Comparison of ENCODE assay signal across 16 cellular contexts in genomic region chr9:34252016-34252415, GRCh38.
A peak's percentile ranks its signal among the peaks of the same experiment; 100 is the strongest.
DNase-seq lines count a peak whose midpoint lies in the region; ATAC-seq and TF ChIP-seq lines count a peak whose summit lies in the region.
"Had no signal": no experiment of that assay in that cellular context is flagged by ENCODE, and none has a peak within 500 bp of the region (broad histone marks: within the 10 kb centered on the region; RNA-seq: fewer than 3 reads in every experiment).

No MANE protein-coding gene starts in this region.

- H3F3A ChIP-seq in neural progenitor cell (ENCODE audit: low read depth): peaks cover 9% of the 10 kb centered on the region

- H4K20me1 ChIP-seq in neural progenitor cell (ENCODE audit: low read depth): peaks cover 14% of the 10 kb centered on the region

- peak overlapping the region; percentile 36 to 84 (median 74) for H3K27ac ChIP-seq in heart right ventricle
- H3K27ac ChIP-seq in neural progenitor cell: no peak overlapping the region
- H3K27ac ChIP-seq: WERI-Rb-1 had no signal

- intact Hi-C loops in heart right ventricle (cut with DNase I): loop anchor here in 8 of 10 donors (2.0 to 10.0 kb wide), 18 partner anchors 73 to 437 kb away; partner anchors contain the start of genes UBAP1 (in 6 of the 8), DCAF12 (in 5 of the 8), UBE2R2 (in 2 of the 8) and MYORG (in 1 of the 8)
- intact Hi-C loops in Right ventricle myocardium inferior (cut with DNase I): loop anchor here (1.0 to 10.0 kb wide), 8 partner anchors 65 to 467 kb away; partner anchors contain the start of genes DCAF12, UBAP1 and UBE2R2

- TF ChIP-seq CTCF in heart right ventricle (IDR thresholded peaks at IDR 0.05) (no peak), brain (conservative IDR thresholded peaks at IDR 0.05) (no peak), type B pancreatic cell (conservative IDR thresholded peaks at IDR 0.05) (no peak), neural progenitor cell (IDR thresholded peaks at IDR 0.05) (no peak), mesothelial cell of epicardium (IDR thresholded peaks at IDR 0.05; ENCODE audit: unreplicated experiment) (no peak)

- H3K9ac ChIP-seq in neural progenitor cell: no peak overlapping the region

- H3K4me1 Mint-ChIP-seq in brain (peaks cover 27% of the 10 kb centered on the region), type B pancreatic cell (ENCODE audit: unreplicated experiment) (peaks cover 7% of the 10 kb centered on the region), neural progenitor cell (peaks cover 4% of the 10 kb centered on the region), mesothelial cell of epicardium (no peaks in the 10 kb centered on the region)

- H3K36me3 ChIP-seq in heart right ventricle (peaks cover 0 to 92% (median 17%) of the 10 kb centered on the region in 9 donors), neural progenitor cell (no peaks in the 10 kb centered on the region)

- H3K27ac Mint-ChIP-seq in brain: peak overlapping the region; percentile 30 to 95 (median 86)
- peak overlapping the region; percentile 39 for H3K27ac Mint-ChIP-seq in type B pancreatic cell
- H3K27ac Mint-ChIP-seq in neural progenitor cell: no peak overlapping the region
- H3K27ac Mint-ChIP-seq in mesothelial cell of epicardium: no peak overlapping the region

- H3K79me2 ChIP-seq in neural progenitor cell (ENCODE audit: low read depth): peaks cover 11% of the 10 kb centered on the region

- DNase-seq in heart right ventricle (no peak), Right ventricle myocardium inferior (ENCODE audit: missing footprints) (no peak), kidney glomerular epithelial cell (lab: John Stamatoyannopoulos, UW) (peak; percentile 50), type B pancreatic cell (ENCODE audit: extremely low spot score, unreplicated experiment) (no peak), neural progenitor cell (ENCODE audit: low spot score) (no peak), EL (no peak), mesothelial cell of epicardium (ENCODE audit: low spot score in 2 of 2, unreplicated experiment in 2 of 2) (no peak)
- DNase-seq: amniotic stem cell, DMS79 treated with DMSO at 0.1 percent for 48 hours, head of caudate nucleus, NCI-H1048, NCI-H345, trophoblast cell, WERI-Rb-1 had no signal

- H3K27me3 ChIP-seq in heart right ventricle (no peaks in the 10 kb centered on the region), neural progenitor cell (no peaks in the 10 kb centered on the region)

- no peak overlapping the region for H3K4me3 Mint-ChIP-seq in brain
- no peak overlapping the region for H3K4me3 Mint-ChIP-seq in type B pancreatic cell
- H3K4me3 Mint-ChIP-seq in neural progenitor cell: no peak overlapping the region
- H3K4me3 Mint-ChIP-seq in mesothelial cell of epicardium: no peak overlapping the region
- H3K4me3 Mint-ChIP-seq: nephron had no signal

- H3K27me3 Mint-ChIP-seq in brain: no peaks in the 10 kb centered on the region
- no peaks in the 10 kb centered on the region for H3K27me3 Mint-ChIP-seq in type B pancreatic cell
- peaks cover 9% of the 10 kb centered on the region for H3K27me3 Mint-ChIP-seq in neural progenitor cell (ENCODE audit: insufficient read depth, low read depth)
- H3K27me3 Mint-ChIP-seq in mesothelial cell of epicardium (ENCODE audit: low read depth): no peaks in the 10 kb centered on the region

- ATAC-seq in heart right ventricle: no peak
- ATAC-seq in Right ventricle myocardium inferior: no peak

- H3K4me2 ChIP-seq in neural progenitor cell: no peak overlapping the region

- H2AFZ ChIP-seq in neural progenitor cell (replicated peaks): no peak overlapping the region

- peaks cover 21 to 72% (median 60%) of the 10 kb centered on the region in 9 donors for H3K4me1 ChIP-seq in heart right ventricle
- H3K4me1 ChIP-seq in neural progenitor cell: no peaks in the 10 kb centered on the region

- H3K36me3 Mint-ChIP-seq in brain (peaks cover 28% of the 10 kb centered on the region), type B pancreatic cell (peaks cover 7% of the 10 kb centered on the region), neural progenitor cell (peaks cover 24% of the 10 kb centered on the region), mesothelial cell of epicardium (peaks cover 5% of the 10 kb centered on the region)

- H3K4me3 ChIP-seq in heart right ventricle: no peak overlapping the region
- H3K4me3 ChIP-seq in neural progenitor cell: no peak overlapping the region

- H3K9me3 ChIP-seq in heart right ventricle (no peaks in the 10 kb centered on the region), neural progenitor cell (ENCODE audit: low read depth) (no peaks in the 10 kb centered on the region)

- H3K9me3 Mint-ChIP-seq in brain (no peaks in the 10 kb centered on the region), type B pancreatic cell (no peaks in the 10 kb centered on the region), neural progenitor cell (no peaks in the 10 kb centered on the region), mesothelial cell of epicardium (no peaks in the 10 kb centered on the region)
- H3K9me3 Mint-ChIP-seq: nephron had no signal

Comparison
In these comparisons a context has a peak if more than half of its experiments do, and no peak if none do; other contexts are left out.
1. H3K27ac Mint-ChIP-seq: peak in brain (5 of 5) and type B pancreatic cell (single experiment); none in neural progenitor cell (single experiment) and mesothelial cell of epicardium (single experiment).